Comparison of ENCODE assay signal across 23 cellular contexts in genomic region chr1:53408013-53408754, GRCh38. TPM values are rescaled to one million over a fixed set of nuclear protein-coding genes. Genes with fewer than 3 reads are reported as not detected.
DNase-seq lines count a peak whose midpoint lies in the region; FAIRE-seq and TF ChIP-seq lines count a peak whose summit lies in the region.
"Had no signal": no experiment of that assay in that cellular context is flagged by ENCODE, and none has a peak within 500 bp of the region (broad histone marks: within the 10 kb centered on the region; RNA-seq: fewer than 3 reads in every experiment).

No MANE protein-coding gene starts in this region.

- TF ChIP-seq CTCF in astrocyte (IDR thresholded peaks at IDR 0.05; ENCODE audit: insufficient read depth, low read depth, low read length) (no peak), osteoblast (IDR thresholded peaks at IDR 0.05; ENCODE audit: extremely low read depth, low read depth, low read length) (no peak), uterus (IDR thresholded peaks at IDR 0.05) (no peak)

- H3K79me2 ChIP-seq in GM23248 (ENCODE audit: insufficient read depth) (no peaks in the 10 kb centered on the region), astrocyte (ENCODE audit: insufficient read depth, low read length) (no peaks in the 10 kb centered on the region), osteoblast (ENCODE audit: insufficient read depth, low read length) (no peaks in the 10 kb centered on the region)

- no peaks in the 10 kb centered on the region for H3K27me3 Mint-ChIP-seq in CD4-positive, alpha-beta memory T cell
- H3K27me3 Mint-ChIP-seq in astrocyte (ENCODE audit: low read depth, unreplicated experiment), result peaks cover 17% of the 10 kb centered on the region

- H4K20me1 ChIP-seq in GM23248 (ENCODE audit: insufficient read depth), result no peaks in the 10 kb centered on the region
- H4K20me1 ChIP-seq in astrocyte (ENCODE audit: insufficient read depth, low read length), result peaks cover 2% of the 10 kb centered on the region
- no peaks in the 10 kb centered on the region for H4K20me1 ChIP-seq in osteoblast (ENCODE audit: insufficient read depth, low read length)

- no peak overlapping the region for H3K9ac ChIP-seq in GM23248
- no peak overlapping the region for H3K9ac ChIP-seq in astrocyte (ENCODE audit: low read length)

- H2AFZ ChIP-seq in GM23248, result no peak overlapping the region
- no peak overlapping the region for H2AFZ ChIP-seq in astrocyte (ENCODE audit: low read depth, low read length)
- no peak overlapping the region for H2AFZ ChIP-seq in osteoblast (ENCODE audit: low read length)
- H2AFZ ChIP-seq: PC-9 had no signal

- H3K9me2 ChIP-seq in GM23248 (ENCODE audit: insufficient read depth), result no peaks in the 10 kb centered on the region

- no peaks in the 10 kb centered on the region for H3K9me3 ChIP-seq in CD4-positive, alpha-beta memory T cell (ENCODE audit: control insufficient read depth in 1 of 2, low read length in 2 of 2)
- H3K9me3 ChIP-seq in GM23248 (ENCODE audit: low read depth) (no peaks in the 10 kb centered on the region), astrocyte (ENCODE audit: insufficient read depth, low read depth, low read length) (no peaks in the 10 kb centered on the region), osteoblast (ENCODE audit: low read depth, low read length) (no peaks in the 10 kb centered on the region), uterus (no peaks in the 10 kb centered on the region), SJCRH30 (replicated peaks) (no peaks in the 10 kb centered on the region)
- H3K9me3 ChIP-seq: gastroesophageal sphincter, lower lobe of right lung, right lobe of liver, vagina had no signal

- H3K36me3 ChIP-seq in CD4-positive, alpha-beta memory T cell (ENCODE audit: insufficient read depth, low read length), result no peaks in the 10 kb centered on the region
- H3K36me3 ChIP-seq in GM23248 (ENCODE audit: low read depth), result no peaks in the 10 kb centered on the region
- no peaks in the 10 kb centered on the region for H3K36me3 ChIP-seq in astrocyte (ENCODE audit: insufficient read depth, low read length)
- H3K36me3 ChIP-seq in osteoblast (ENCODE audit: insufficient read depth, low read length), result no peaks in the 10 kb centered on the region
- H3K36me3 ChIP-seq in uterus, result no peaks in the 10 kb centered on the region
- no peaks in the 10 kb centered on the region for H3K36me3 ChIP-seq in SJCRH30
- H3K36me3 ChIP-seq: gastroesophageal sphincter, lower lobe of right lung, right lobe of liver, vagina, WERI-Rb-1 had no signal

- H3F3A ChIP-seq in GM23248 (ENCODE audit: insufficient read depth), result peaks cover 7% of the 10 kb centered on the region

- FAIRE-seq in astrocyte (lab: Jason Lieb, UNC), result no peak
- FAIRE-seq: endometrium, GM18507 had no signal

- peak overlapping the region in 6 of 7 donors; percentile 14 to 95 (median 75) for H3K27ac Mint-ChIP-seq in CD4-positive, alpha-beta memory T cell
- no peak overlapping the region for H3K27ac Mint-ChIP-seq in astrocyte (ENCODE audit: unreplicated experiment)

- H3K4me3 ChIP-seq in CD4-positive, alpha-beta memory T cell (ENCODE audit: low read length in 2 of 2), result no peak overlapping the region
- no peak overlapping the region for H3K4me3 ChIP-seq in GM23248
- no peak overlapping the region for H3K4me3 ChIP-seq in astrocyte (ENCODE audit: insufficient read depth, low read depth, low read length)
- H3K4me3 ChIP-seq in osteoblast (ENCODE audit: insufficient read depth, low read length), result no peak overlapping the region
- H3K4me3 ChIP-seq in uterus, result no peak overlapping the region
- no peak overlapping the region for H3K4me3 ChIP-seq in SJCRH30
- H3K4me3 ChIP-seq: gastroesophageal sphincter, lower lobe of right lung, PC-9, right lobe of liver, vagina had no signal

- H3K4me2 ChIP-seq in GM23248 (ENCODE audit: unreplicated experiment) (no peak overlapping the region), astrocyte (ENCODE audit: low read length) (no peak overlapping the region), osteoblast (ENCODE audit: insufficient read depth, low read length) (no peak overlapping the region)
- H3K4me2 ChIP-seq: PC-9 had no signal

- CTCF ChIA-PET in CD4-positive, alpha-beta memory T cell (lab: Charles Lee; ENCODE audit: partially characterized antibody), result interaction anchor here (1.5 to 2.0 kb wide), 3 partner anchors 13 to 130 kb away, joined by 5 to 9 read pairs (median 8); no protein-coding TSS in a partner anchor

- peaks cover 0 to 1% (median 0%) of the 10 kb centered on the region in 8 donors for H3K9me3 Mint-ChIP-seq in CD4-positive, alpha-beta memory T cell
- H3K9me3 Mint-ChIP-seq in astrocyte (ENCODE audit: unreplicated experiment), result no peaks in the 10 kb centered on the region

- no peaks in the 10 kb centered on the region for H3K27me3 ChIP-seq in CD4-positive, alpha-beta memory T cell (ENCODE audit: insufficient read depth, low read length)
- H3K27me3 ChIP-seq in GM23248 (replicated peaks; ENCODE audit: insufficient read depth) (peaks cover 34% of the 10 kb centered on the region), astrocyte (ENCODE audit: insufficient read depth, low read length) (peaks cover 18% of the 10 kb centered on the region), osteoblast (ENCODE audit: insufficient read depth, low read length) (peaks cover 11% of the 10 kb centered on the region), uterus (no peaks in the 10 kb centered on the region), SJCRH30 (peaks cover 21% of the 10 kb centered on the region; the same call in 1 of the 2 replicates)
- H3K27me3 ChIP-seq: right lobe of liver, vagina had no signal

- peaks cover 47% of the 10 kb centered on the region for H3K4me1 ChIP-seq in CD4-positive, alpha-beta memory T cell (ENCODE audit: insufficient read depth, low read length)
- H3K4me1 ChIP-seq in GM23248 (ENCODE audit: insufficient read depth) (peaks cover 27% of the 10 kb centered on the region), astrocyte (ENCODE audit: insufficient read depth, low read length) (peaks cover 33% of the 10 kb centered on the region), osteoblast (ENCODE audit: insufficient read depth, low read length) (peaks cover 52% of the 10 kb centered on the region), uterus (no peaks in the 10 kb centered on the region), SJCRH30 (no peaks in the 10 kb centered on the region)
- H3K4me1 ChIP-seq: gastroesophageal sphincter, right lobe of liver, vagina had no signal

- in situ Hi-C loops in GM23248 (cut with MboI), result no loop called here

- intact Hi-C loops in CD4-positive, alpha-beta memory T cell (cut with micrococcal nuclease), result no loop called here
- intact Hi-C loops in uterus (cut with DNase I; ENCODE audit: low total_unique reads), result no loop called here

- H3K36me3 Mint-ChIP-seq in CD4-positive, alpha-beta memory T cell, result no peaks in the 10 kb centered on the region
- no peaks in the 10 kb centered on the region for H3K36me3 Mint-ChIP-seq in astrocyte (ENCODE audit: low read depth, unreplicated experiment)

- no peak overlapping the region for H3K27ac ChIP-seq in CD4-positive, alpha-beta memory T cell (ENCODE audit: low read depth, low read length)
- H3K27ac ChIP-seq in GM23248, result no peak overlapping the region
- H3K27ac ChIP-seq in astrocyte (ENCODE audit: low read depth, low read length), result no peak overlapping the region
- H3K27ac ChIP-seq in osteoblast (ENCODE audit: low read depth, low read length), result peak overlapping the region; percentile 42
- H3K27ac ChIP-seq in uterus, result no peak overlapping the region
- H3K27ac ChIP-seq in SJCRH30, result no peak overlapping the region
- H3K27ac ChIP-seq: gastroesophageal sphincter, lower lobe of right lung, PC-9, right lobe of liver, vagina, WERI-Rb-1 had no signal

- POLR2A ChIA-PET in CD4-positive, alpha-beta memory T cell (lab: Charles Lee; ENCODE audit: partially characterized antibody), result interaction anchor here (1.3 to 1.4 kb wide), 2 partner anchors 81 to 83 kb away, joined by 4 read pairs; partner anchors contain the start of gene LRP8

- no peak for DNase-seq in CD4-positive, alpha-beta memory T cell
- peak; percentile 61 for DNase-seq in GM23248
- no peak for DNase-seq in astrocyte (ENCODE audit: low read depth)
- DNase-seq in osteoblast (ENCODE audit: insufficient read length, low spot score, missing footprints), result no peak
- DNase-seq in RPMI8226, result no peak
- no peak for DNase-seq in uterus
- DNase-seq in SJCRH30, result no peak
- DNase-seq: activated CD8-positive, alpha-beta memory T cell treated with anti-CD3 and anti-CD28 coated beads, Interleukin-2, amount 50 U/mL, for 4 hours; GDM1; lower lobe of right lung; MM.1S; NCI-H2081 treated with DMSO at 0.1 percent for 48 hours; NCI-H526 treated with DMSO at 0.1 percent for 48 hours; right lobe of liver; stimulated activated CD4-positive, alpha-beta T cell treated with anti-CD3 and anti-CD28 coated beads, Interleukin-4, amount 100 ng/mL, for 24 hours; WERI-Rb-1 had no signal

- H3K4me3 Mint-ChIP-seq in CD4-positive, alpha-beta memory T cell, result peak overlapping the region in 1 of 8 donors; percentile 39
- peak overlapping the region; percentile 54 for H3K4me3 Mint-ChIP-seq in astrocyte (ENCODE audit: unreplicated experiment)

- H3K4me1 Mint-ChIP-seq in CD4-positive, alpha-beta memory T cell, result peaks cover 30 to 46% (median 40%) of the 10 kb centered on the region in 4 donors
- H3K4me1 Mint-ChIP-seq in astrocyte (ENCODE audit: low read depth, unreplicated experiment), result peaks cover 34% of the 10 kb centered on the region

- WGBS in GM23248 (ENCODE audit: low coverage in 1 of 2, low lambda C conversion rate in 2 of 2, missing lambda C conversion rate in 2 of 2), 2 experiments, result 69 to 77% methylated on average over 4 to 6 of the region's 6 CpGs

- TF ChIP-seq POLR2A in uterus (IDR thresholded peaks at IDR 0.05), result no peak

RNA-seq across cellular contexts. Expression of gene DMRTB1, which starts 51.0 kb away (rescaled TPM):
- total RNA-seq in CD4-positive, alpha-beta memory T cell, result not detected
- polyA plus RNA-seq in CD4-positive, alpha-beta memory T cell, result not detected
- total RNA-seq in GM23248 (2014; rRNA removed; shearing (Covaris generic)), result not detected in 2 replicates
- not detected in 2 replicates for polyA plus RNA-seq in GM23248 (2016; fragmentation: Nextera tagmentation; extraction: Ambion mirVana)
- not detected in 2 replicates for total RNA-seq in astrocyte
- total RNA-seq in osteoblast, result not detected in 2 replicates
- total RNA-seq in uterus, result not detected
- total RNA-seq in SJCRH30 (2014; rRNA removed; shearing (Covaris generic)), result not detected in 2 replicates
- total RNA-seq: gastroesophageal sphincter, HT-29, lower lobe of right lung, PC-9, right lobe of liver, vagina had no signal
- polyA plus RNA-seq: neural cell had no signal
